ENCODE assay signal across 8 cellular contexts in the genomic region with DNA sequence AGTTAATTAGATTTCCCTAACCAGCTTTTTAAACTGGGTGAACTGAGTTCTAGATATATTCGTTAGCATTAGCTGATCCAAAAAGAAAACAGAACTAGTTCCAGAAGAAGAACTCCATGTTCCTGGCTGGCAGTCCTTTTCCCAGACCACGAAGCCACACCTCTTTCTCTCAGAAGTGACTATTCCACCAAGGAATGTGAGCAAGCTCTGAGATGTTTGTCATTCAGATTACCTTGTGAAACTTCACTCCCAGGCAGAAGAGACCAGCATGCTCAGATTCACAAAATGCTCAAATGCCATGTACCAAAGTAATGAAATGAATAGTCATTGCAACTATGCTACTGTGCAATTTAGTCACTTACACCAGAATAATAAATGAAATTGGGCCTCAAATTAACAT. TPM values are rescaled to one million over a fixed set of nuclear protein-coding genes. Genes with fewer than 3 reads are reported as not detected.
A peak's percentile ranks its signal among the peaks of the same experiment; 100 is the strongest.
DNase-seq lines count a peak whose midpoint lies in the region; ATAC-seq and TF ChIP-seq lines count a peak whose summit lies in the region.

No MANE protein-coding gene starts in this region.

- H4K12ac ChIP-seq in trophoblast cell (ENCODE audit: low read depth, low read length), result no peak overlapping the region

- DNase-seq in Caki2 (ENCODE audit: low read depth) (peak; percentile 62), PC-9 (peak; percentile 37 to 93), fibroblast of mammary gland (ENCODE audit: low read depth) (peak; percentile 91), trophoblast cell (peak; percentile 85 to 95)
- no peak for DNase-seq in stimulated activated CD4-positive, alpha-beta T cell treated with anti-CD3 and anti-CD28 coated beads, Interleukin-4, amount 100 ng/mL, for 1 hour
- DNase-seq in T-helper 2 cell treated with Interferon-gamma antibody and Interleukin-4, amounts not matched to agents 5 μg/mL and 100 μg/mL, for 36 hours (ENCODE audit: low spot score), result no peak

- in situ Hi-C loops in Caki2 (cut with HindIII; ENCODE audit: low pct_unique_long_range_greater_than_20kb, low sequenced_read_pairs), result no loop called here

- H3K4me1 ChIP-seq in PC-9 (replicated peaks; ENCODE audit: insufficient read depth), result peaks cover 32% of the 10 kb centered on the region
- peaks cover 5 to 6% of the 10 kb centered on the region in 2 experiments for H3K4me1 ChIP-seq in trophoblast cell (ENCODE audit: control insufficient read depth in 1 of 2, insufficient read depth in 2 of 2, low read length in 2 of 2)

- H3K27me3 Mint-ChIP-seq in T-helper 2 cell treated with Interferon-gamma antibody and Interleukin-4, amounts not matched to agents 5 μg/mL and 100 μg/mL, for 36 hours (ENCODE audit: low read depth), result peaks cover 18% of the 10 kb centered on the region

- H3K4ac ChIP-seq in trophoblast cell (ENCODE audit: low read depth, low read length), result no peak overlapping the region

- no peak overlapping the region for H2BK5ac ChIP-seq in trophoblast cell (ENCODE audit: low read depth, low read length, poor library complexity)

- H3K27me3 ChIP-seq in PC-9 (ENCODE audit: insufficient read depth, low read depth) (no peaks in the 10 kb centered on the region), trophoblast cell (ENCODE audit: insufficient read depth, low read length) (no peaks in the 10 kb centered on the region)

- H3K14ac ChIP-seq in trophoblast cell (ENCODE audit: low read length), result no peak overlapping the region

- H3K79me2 ChIP-seq in PC-9 (ENCODE audit: low read depth) (no peaks in the 10 kb centered on the region), trophoblast cell (ENCODE audit: control insufficient read depth, insufficient read depth, low read length, poor library complexity) (peaks cover 6% of the 10 kb centered on the region)

- H3K4me2 ChIP-seq in PC-9 (peak overlapping the region; percentile 41), trophoblast cell (ENCODE audit: low read length) (no peak overlapping the region)

- CTCF ChIA-PET in PC-9 (lab: Charles Lee), result interaction anchor here (0.6 to 1.3 kb wide), 4 partner anchors 45 to 410 kb away, joined by 3 to 5 read pairs (median 4); no protein-coding TSS in a partner anchor

- H3K4me3 Mint-ChIP-seq in T-helper 2 cell treated with Interferon-gamma antibody and Interleukin-4, amounts not matched to agents 5 μg/mL and 100 μg/mL, for 36 hours, result no peak overlapping the region

- no peak overlapping the region for H3K27ac Mint-ChIP-seq in T-helper 2 cell treated with Interferon-gamma antibody and Interleukin-4, amounts not matched to agents 5 μg/mL and 100 μg/mL, for 36 hours

- peaks cover 10% of the 10 kb centered on the region for H3F3A ChIP-seq in PC-9 (ENCODE audit: insufficient read depth, low read depth)

- no peaks in the 10 kb centered on the region; the same call in 1 of the 2 replicates for H3K9me3 ChIP-seq in PC-9 (ENCODE audit: insufficient read depth, low read depth)
- H3K9me3 ChIP-seq in trophoblast cell (ENCODE audit: insufficient read depth, low read depth, low read length), result no peaks in the 10 kb centered on the region

- H3K18ac ChIP-seq in trophoblast cell (ENCODE audit: low read length), result no peak overlapping the region

- H3K4me3 ChIP-seq in PC-9 (no peak overlapping the region), fibroblast of mammary gland (ENCODE audit: control insufficient read depth, low read depth, low read length) (no peak overlapping the region), trophoblast cell (ENCODE audit: low read depth, low read length) (no peak overlapping the region)

- no peak overlapping the region for H2BK120ac ChIP-seq in trophoblast cell (ENCODE audit: insufficient read depth, low read length, poor library complexity)

- no peak overlapping the region for H3K9ac ChIP-seq in trophoblast cell (ENCODE audit: low read length)

- TF ChIP-seq CTCF in PC-9 (conservative IDR thresholded peaks at IDR 0.05) (no peak), fibroblast of mammary gland (conservative IDR thresholded peaks at IDR 0.05; ENCODE audit: control insufficient read depth, insufficient read depth, low read depth, low read length) (no peak)

- H3K36me3 ChIP-seq in PC-9 (ENCODE audit: low read depth), result no peaks in the 10 kb centered on the region
- no peaks in the 10 kb centered on the region for H3K36me3 ChIP-seq in trophoblast cell (ENCODE audit: control insufficient read depth in 1 of 2, insufficient read depth in 2 of 2, low read length in 2 of 2)

- POLR2A ChIA-PET in PC-9 (lab: Charles Lee; ENCODE audit: unreplicated experiment), result interaction anchor here (0.7 kb wide), 2 partner anchors 16 to 230 kb away, joined by 3 to 5 read pairs; no protein-coding TSS in a partner anchor

- no CpG with 5 or more reads among the region's 2 CpGs for WGBS in trophoblast cell (ENCODE audit: extremely low coverage, insufficient coverage, insufficient read length)

- H2BK12ac ChIP-seq in trophoblast cell (ENCODE audit: low read length), result no peak overlapping the region

- no peaks in the 10 kb centered on the region for H4K20me1 ChIP-seq in PC-9 (ENCODE audit: insufficient read depth)

- H3K79me1 ChIP-seq in trophoblast cell (ENCODE audit: low read length), result peaks cover 9% of the 10 kb centered on the region

- H3K36me3 Mint-ChIP-seq in T-helper 2 cell treated with Interferon-gamma antibody and Interleukin-4, amounts not matched to agents 5 μg/mL and 100 μg/mL, for 36 hours (ENCODE audit: low read depth), result no peaks in the 10 kb centered on the region

- H3K4me1 Mint-ChIP-seq in T-helper 2 cell treated with Interferon-gamma antibody and Interleukin-4, amounts not matched to agents 5 μg/mL and 100 μg/mL, for 36 hours (ENCODE audit: low read depth), result peaks cover 25% of the 10 kb centered on the region

- no peaks in the 10 kb centered on the region for H3K9me2 ChIP-seq in PC-9 (ENCODE audit: insufficient read depth)

- H4K8ac ChIP-seq in trophoblast cell (ENCODE audit: low read depth, low read length), result no peak overlapping the region

- H3K23ac ChIP-seq in trophoblast cell (ENCODE audit: low read length), result no peak overlapping the region

- intact Hi-C loops in PC-9 (cut with micrococcal nuclease; ENCODE audit: unreplicated experiment), result loop anchor here (1.0 to 10.0 kb wide), 3 partner anchors 23 to 1809 kb away; no protein-coding TSS in a partner anchor

- no peak overlapping the region for H4K91ac ChIP-seq in trophoblast cell (ENCODE audit: low read depth, low read length)

- no TSS peak for BruUV-seq in PC-9 (replicated peaks; lab: Mats Ljungman, UMichigan)

- no peak overlapping the region for H2AK5ac ChIP-seq in trophoblast cell (ENCODE audit: low read length)

- peak overlapping the region; percentile 86 for H3K27ac ChIP-seq in PC-9
- H3K27ac ChIP-seq in trophoblast cell (ENCODE audit: low read depth, low read length), result peak overlapping the region; percentile 20

- H2AFZ ChIP-seq in PC-9 (no peak overlapping the region), trophoblast cell (ENCODE audit: insufficient read depth, low read length, poor library complexity) (no peak overlapping the region)

- no peak for ATAC-seq in GM18511 (IDR thresholded peaks at IDR 0.05; ENCODE audit: unreplicated experiment)
- ATAC-seq in HG03196 (IDR thresholded peaks at IDR 0.05; ENCODE audit: unreplicated experiment), result no peak

- H3K9me3 Mint-ChIP-seq in T-helper 2 cell treated with Interferon-gamma antibody and Interleukin-4, amounts not matched to agents 5 μg/mL and 100 μg/mL, for 36 hours, result no peaks in the 10 kb centered on the region

RNA-seq across cellular contexts. Expression of a gene that starts 4.4 kb away (rescaled TPM):
- 0.10 and 1.2 TPM in 2 replicates for total RNA-seq in Caki2 (2014; rRNA removed; shearing (Covaris generic); ENCODE audit: low replicate concordance)
- 3.5 and 6.4 TPM in 2 replicates for total RNA-seq in PC-9 (2021)
- 10.6 and 10.9 TPM in 2 replicates for polyA plus RNA-seq in trophoblast cell (2013)

Comparison
In these comparisons a context has a peak if more than half of its experiments do, and no peak if none do; other contexts are left out.
1. DNase-seq: peak in Caki2 (single experiment), PC-9 (2 of 2), fibroblast of mammary gland (single experiment) and trophoblast cell (2 of 2); none in stimulated activated CD4-positive, alpha-beta T cell treated with anti-CD3 and anti-CD28 coated beads, Interleukin-4, amount 100 ng/mL, for 1 hour (single experiment) and T-helper 2 cell treated with Interferon-gamma antibody and Interleukin-4, amounts not matched to agents 5 μg/mL and 100 μg/mL, for 36 hours (single experiment).